Comparison of ENCODE assay signal across 8 cellular contexts in the genomic region with DNA sequence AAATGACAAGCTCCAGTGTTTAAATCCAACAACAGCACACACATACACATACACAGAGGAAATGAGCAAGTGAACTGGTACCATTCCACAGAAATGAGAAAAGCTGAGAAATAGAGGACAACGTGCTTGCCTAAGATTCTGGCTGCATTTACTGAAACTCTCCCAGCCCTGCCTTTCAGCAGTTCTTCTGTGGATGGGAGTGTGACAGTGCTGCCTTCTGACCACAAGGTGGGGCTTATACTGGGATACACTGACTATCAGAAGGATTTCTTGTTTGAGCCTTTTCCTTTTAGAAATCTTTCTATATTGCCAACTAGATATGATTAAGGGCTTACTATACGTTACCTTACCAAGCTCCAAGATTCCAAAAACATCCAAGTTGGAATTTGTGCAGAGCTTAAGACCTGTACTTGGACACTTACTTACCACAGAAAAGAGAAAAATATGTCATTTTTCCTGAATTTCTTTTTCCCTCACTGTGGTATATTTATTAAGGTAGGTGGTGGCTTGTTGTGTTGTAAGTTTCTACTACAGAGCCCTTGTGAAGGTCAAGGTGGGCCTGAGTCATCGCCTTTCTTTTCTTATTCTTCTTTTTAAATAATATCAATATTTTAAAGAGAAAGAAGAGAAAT. TPM values are rescaled to one million over a fixed set of nuclear protein-coding genes. Genes with fewer than 3 reads are reported as not detected.
A peak's percentile ranks its signal among the peaks of the same experiment; 100 is the strongest.
DNase-seq lines count a peak whose midpoint lies in the region; ATAC-seq and TF ChIP-seq lines count a peak whose summit lies in the region.

No MANE protein-coding gene starts in this region.

- H3K4me1 Mint-ChIP-seq in brain, result no peaks in the 10 kb centered on the region

- no peak overlapping the region for H3K4me3 Mint-ChIP-seq in brain

- H3K27me3 Mint-ChIP-seq in brain, result peaks cover 15% of the 10 kb centered on the region

- ATAC-seq in GM19351 (IDR thresholded peaks at IDR 0.05; ENCODE audit: unreplicated experiment) (peak; percentile 65), HG03442 (IDR thresholded peaks at IDR 0.05; ENCODE audit: unreplicated experiment) (peak; percentile 58)

- no peaks in the 10 kb centered on the region for H3K36me3 Mint-ChIP-seq in brain

- DNase-seq in D341Med (ENCODE audit: low spot score) (peak; percentile 72), NCI-H774 (lab: John Stamatoyannopoulos, UW) (peak; percentile 15), iris pigment epithelial cell (ENCODE audit: low read depth) (peak; percentile 96), stromal cell of bone marrow (ENCODE audit: low read depth) (peak; percentile 84)
- no peak for DNase-seq in stimulated activated CD4-positive, alpha-beta T cell treated with anti-CD3 and anti-CD28 coated beads, Interleukin-4, amount 100 ng/mL, for 4 hours

- peak overlapping the region in 1 of 5 experiments; percentile 57 for H3K27ac Mint-ChIP-seq in brain

- H3K9me3 Mint-ChIP-seq in brain, result no peaks in the 10 kb centered on the region

- peak; percentile 73 to 85 for TF ChIP-seq CTCF in brain (conservative IDR thresholded peaks at IDR 0.05)

RNA-seq across cellular contexts. Expression of gene CXCL8, which starts 10.7 kb away (rescaled TPM):
- 0.37 TPM for polyA plus RNA-seq in brain (ENCODE audit: insufficient read depth, low read depth, low replicate concordance)

Comparison
In these comparisons a context has a peak if more than half of its experiments do, and no peak if none do; other contexts are left out.
1. DNase-seq: peak in D341Med (single experiment), NCI-H774 (single experiment), iris pigment epithelial cell (single experiment) and stromal cell of bone marrow (single experiment); none in stimulated activated CD4-positive, alpha-beta T cell treated with anti-CD3 and anti-CD28 coated beads, Interleukin-4, amount 100 ng/mL, for 4 hours (0 of 2).